ENCODE assay signal across 1 cellular context in the genomic region with DNA sequence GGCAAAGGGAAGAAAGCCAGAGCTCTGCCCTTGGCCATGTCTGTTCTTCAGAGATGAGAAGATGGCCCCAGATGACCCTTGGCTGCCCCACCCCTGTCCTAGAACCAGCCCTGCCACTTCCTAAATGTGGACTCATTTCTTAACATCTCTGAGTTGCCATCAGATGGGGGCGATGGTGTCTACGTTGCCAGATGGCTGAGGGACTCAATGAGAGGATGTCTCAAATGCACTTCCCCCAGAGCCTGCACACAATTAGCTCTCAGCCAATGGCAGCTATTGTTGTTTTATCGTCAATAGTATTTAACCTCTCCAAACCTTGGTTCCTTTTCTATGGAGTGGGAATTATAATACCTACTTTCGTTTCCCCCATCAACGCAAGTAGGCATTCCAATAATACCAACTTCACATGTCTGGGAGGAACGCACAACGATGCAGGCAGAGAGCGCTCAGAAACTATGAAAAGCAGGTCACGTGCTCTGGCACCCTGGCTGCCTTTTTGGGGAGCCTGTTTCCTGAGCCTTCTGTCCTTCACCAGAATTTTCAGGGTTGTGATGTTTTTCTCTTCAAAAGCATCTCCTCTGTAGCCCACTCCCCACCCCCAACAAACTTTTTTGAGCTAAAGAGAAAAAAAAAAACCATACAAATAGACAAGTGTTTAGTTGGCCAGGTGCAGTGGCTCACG.
TF ChIP-seq lines count a peak whose summit lies in the region.

No MANE protein-coding gene starts in this region.

TF ChIP-seq in HCT116, 20 proteins besides CTCF, POLR2A, EP300 and RAD21 (continued from another document):
- TF ChIP-seq, protein P1, sequence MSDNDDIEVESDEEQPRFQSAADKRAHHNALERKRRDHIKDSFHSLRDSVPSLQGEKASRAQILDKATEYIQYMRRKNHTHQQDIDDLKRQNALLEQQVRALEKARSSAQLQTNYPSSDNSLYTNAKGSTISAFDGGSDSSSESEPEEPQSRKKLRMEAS (IDR thresholded peaks at IDR 0.05): no peak
- TF ChIP-seq YY1 (IDR thresholded peaks at IDR 0.05; ENCODE audit: extremely low read depth, insufficient replicate concordance, low read depth, low read length): no peak
- no peak for TF ChIP-seq CBX3 (IDR thresholded peaks at IDR 0.05; ENCODE audit: low read depth)
- no peak for TF ChIP-seq EGR1 (IDR thresholded peaks at IDR 0.05; ENCODE audit: low read depth)
- TF ChIP-seq TCF7L2 (IDR thresholded peaks at IDR 0.05; ENCODE audit: borderline replicate concordance, extremely low read depth, insufficient read depth, insufficient read length): no peak
- no peak for TF ChIP-seq SIN3A (IDR thresholded peaks at IDR 0.05; ENCODE audit: low read depth)
- TF ChIP-seq CEBPB (IDR thresholded peaks at IDR 0.05; ENCODE audit: low read depth): no peak
- TF ChIP-seq, protein P2, sequence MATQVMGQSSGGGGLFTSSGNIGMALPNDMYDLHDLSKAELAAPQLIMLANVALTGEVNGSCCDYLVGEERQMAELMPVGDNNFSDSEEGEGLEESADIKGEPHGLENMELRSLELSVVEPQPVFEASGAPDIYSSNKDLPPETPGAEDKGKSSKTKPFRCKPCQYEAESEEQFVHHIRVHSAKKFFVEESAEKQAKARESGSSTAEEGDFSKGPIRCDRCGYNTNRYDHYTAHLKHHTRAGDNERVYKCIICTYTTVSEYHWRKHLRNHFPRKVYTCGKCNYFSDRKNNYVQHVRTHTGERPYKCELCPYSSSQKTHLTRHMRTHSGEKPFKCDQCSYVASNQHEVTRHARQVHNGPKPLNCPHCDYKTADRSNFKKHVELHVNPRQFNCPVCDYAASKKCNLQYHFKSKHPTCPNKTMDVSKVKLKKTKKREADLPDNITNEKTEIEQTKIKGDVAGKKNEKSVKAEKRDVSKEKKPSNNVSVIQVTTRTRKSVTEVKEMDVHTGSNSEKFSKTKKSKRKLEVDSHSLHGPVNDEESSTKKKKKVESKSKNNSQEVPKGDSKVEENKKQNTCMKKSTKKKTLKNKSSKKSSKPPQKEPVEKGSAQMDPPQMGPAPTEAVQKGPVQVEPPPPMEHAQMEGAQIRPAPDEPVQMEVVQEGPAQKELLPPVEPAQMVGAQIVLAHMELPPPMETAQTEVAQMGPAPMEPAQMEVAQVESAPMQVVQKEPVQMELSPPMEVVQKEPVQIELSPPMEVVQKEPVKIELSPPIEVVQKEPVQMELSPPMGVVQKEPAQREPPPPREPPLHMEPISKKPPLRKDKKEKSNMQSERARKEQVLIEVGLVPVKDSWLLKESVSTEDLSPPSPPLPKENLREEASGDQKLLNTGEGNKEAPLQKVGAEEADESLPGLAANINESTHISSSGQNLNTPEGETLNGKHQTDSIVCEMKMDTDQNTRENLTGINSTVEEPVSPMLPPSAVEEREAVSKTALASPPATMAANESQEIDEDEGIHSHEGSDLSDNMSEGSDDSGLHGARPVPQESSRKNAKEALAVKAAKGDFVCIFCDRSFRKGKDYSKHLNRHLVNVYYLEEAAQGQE (IDR thresholded peaks at IDR 0.05; ENCODE audit: low read depth): no peak
